ENCODE assay signal across 23 cellular contexts in genomic region chr2:26925100-26925791, GRCh38. TPM values are rescaled to one million over a fixed set of nuclear protein-coding genes. Genes with fewer than 3 reads are reported as not detected.
A peak's percentile ranks its signal among the peaks of the same experiment; 100 is the strongest.
DNase-seq lines count a peak whose midpoint lies in the region; ATAC-seq and TF ChIP-seq lines count a peak whose summit lies in the region.
"Had no signal": no experiment of that assay in that cellular context is flagged by ENCODE, and none has a peak within 500 bp of the region (broad histone marks: within the 10 kb centered on the region; RNA-seq: fewer than 3 reads in every experiment).

No MANE protein-coding gene starts in this region.

- H4K20me1 ChIP-seq in IMR-90 (ENCODE audit: insufficient read depth, low read length): no peaks in the 10 kb centered on the region
- peaks cover 93% of the 10 kb centered on the region for H4K20me1 ChIP-seq in neural progenitor cell (ENCODE audit: low read depth)

- H3K36me3 ChIP-seq in IMR-90 (ENCODE audit: control insufficient read depth, insufficient read depth, low read length): no peaks in the 10 kb centered on the region
- no peaks in the 10 kb centered on the region for H3K36me3 ChIP-seq in neural progenitor cell
- no peaks in the 10 kb centered on the region for H3K36me3 ChIP-seq in body of pancreas (replicated peaks in 1 of 2; ENCODE audit: insufficient read depth in 1 of 2, low read depth in 2 of 2)
- H3K36me3 ChIP-seq: breast epithelium, esophagus muscularis mucosa, thoracic aorta had no signal

- TF ChIP-seq CTCF in AG10803 (conservative IDR thresholded peaks at IDR 0.05; ENCODE audit: low read length) (no peak), IMR-90 (conservative IDR thresholded peaks at IDR 0.05; ENCODE audit: low read depth, low read length) (no peak), endothelial cell (IDR thresholded peaks at IDR 0.05; ENCODE audit: unreplicated experiment) (no peak), neural progenitor cell (IDR thresholded peaks at IDR 0.05) (no peak), body of pancreas (IDR thresholded peaks at IDR 0.05) (no peak), HFFc6 (IDR thresholded peaks at IDR 0.05) (no peak)

- H3K4me1 ChIP-seq in IMR-90 (ENCODE audit: control insufficient read depth, insufficient read depth, low read length) (peaks cover 8% of the 10 kb centered on the region; the same call in 1 of the 2 replicates), neural progenitor cell (peaks cover 27% of the 10 kb centered on the region), body of pancreas (no peaks in the 10 kb centered on the region)
- H3K4me1 ChIP-seq: breast epithelium, esophagus muscularis mucosa, psoas muscle had no signal

- H3K9ac ChIP-seq in IMR-90 (ENCODE audit: low read depth, low read length): no peak overlapping the region
- no peak overlapping the region for H3K9ac ChIP-seq in neural progenitor cell

- H4K5ac ChIP-seq in IMR-90 (ENCODE audit: low read depth, low read length): no peak overlapping the region; the same call in 1 of the 2 replicates

- H3K9me3 ChIP-seq in IMR-90 (ENCODE audit: control insufficient read depth, insufficient read depth, low read length): no peaks in the 10 kb centered on the region
- H3K9me3 ChIP-seq in neural progenitor cell (ENCODE audit: low read depth): no peaks in the 10 kb centered on the region
- no peaks in the 10 kb centered on the region for H3K9me3 ChIP-seq in body of pancreas
- H3K9me3 ChIP-seq: breast epithelium, esophagus muscularis mucosa, psoas muscle, thoracic aorta had no signal

- no peak overlapping the region for H2BK20ac ChIP-seq in IMR-90 (ENCODE audit: low read depth, low read length)

- TF ChIP-seq POLR2A in IMR-90 (IDR thresholded peaks at IDR 0.05; ENCODE audit: low read depth, low read length): no peak
- no peak for TF ChIP-seq POLR2A in body of pancreas (IDR thresholded peaks at IDR 0.05)

- H3K9me3 Mint-ChIP-seq in endothelial cell (ENCODE audit: unreplicated experiment) (no peaks in the 10 kb centered on the region), neural progenitor cell (no peaks in the 10 kb centered on the region), HFFc6 (no peaks in the 10 kb centered on the region)
- H3K9me3 Mint-ChIP-seq: activated CD4-positive, alpha-beta T cell treated with anti-CD3 and anti-CD28 coated beads, Interleukin-2, amount 10 ng/mL, durations not matched to agents 7 days and 5 days; activated naive CD4-positive, alpha-beta T cell treated with anti-CD3 and anti-CD28 coated beads, Interleukin-2, amount 10 ng/mL, durations not matched to agents 7 days and 5 days; activated T-cell treated with anti-CD3 and anti-CD28 coated beads, Interleukin-2, amount 50 U/mL, for 24 hours; immature natural killer cell; naive thymus-derived CD8-positive, alpha-beta T cell had no signal

- WGBS in IMR-90 (ENCODE audit: extremely low coverage in 2 of 2, insufficient read length in 1 of 2), 2 experiments: 62% methylated on average over 6 of the region's 9 CpGs; no CpG with 5 or more reads in 1 of the 2 experiments
- WGBS in body of pancreas, 2 donors: 64 to 68% methylated on average over 9 of the region's 9 CpGs

- no peak overlapping the region for H4K91ac ChIP-seq in IMR-90 (ENCODE audit: insufficient read depth, low read depth, low read length)

- H3K9me1 ChIP-seq in IMR-90 (ENCODE audit: insufficient read depth, low read length): no peaks in the 10 kb centered on the region

- H3K4me2 ChIP-seq in IMR-90 (ENCODE audit: low read depth, low read length): no peak overlapping the region
- H3K4me2 ChIP-seq in neural progenitor cell: peak overlapping the region; percentile 59

- H3K4me3 ChIP-seq in AG10803 (ENCODE audit: low read length): no peak overlapping the region
- H3K4me3 ChIP-seq in IMR-90 (ENCODE audit: insufficient read depth, low read depth, low read length): no peak overlapping the region
- no peak overlapping the region for H3K4me3 ChIP-seq in neural progenitor cell
- H3K4me3 ChIP-seq in body of pancreas: no peak overlapping the region
- H3K4me3 ChIP-seq: breast epithelium, esophagus muscularis mucosa, psoas muscle, thoracic aorta had no signal

- peak overlapping the region; percentile 67 for H2AFZ ChIP-seq in IMR-90 (replicated peaks; ENCODE audit: low read length, poor library complexity)
- H2AFZ ChIP-seq in neural progenitor cell (replicated peaks): no peak overlapping the region

- no peak overlapping the region for H2AK5ac ChIP-seq in IMR-90 (ENCODE audit: low read depth, low read length)

- DNase-seq in AG10803 (ENCODE audit: low read depth): peak; percentile 3
- DNase-seq in IMR-90: no peak
- no peak for DNase-seq in endothelial cell (ENCODE audit: low spot score)
- peak; percentile 69 for DNase-seq in neural progenitor cell (ENCODE audit: low spot score)
- DNase-seq in iPS-NIHi11 (ENCODE audit: low spot score): no peak
- DNase-seq in body of pancreas: no peak
- DNase-seq in HFFc6: no peak
- no peak for DNase-seq in NCI-H510A treated with DMSO at 0.1 percent for 48 hours (lab: John Stamatoyannopoulos, UW)
- DNase-seq: activated CD4-positive, alpha-beta T cell treated with anti-CD3 and anti-CD28 coated beads, Interleukin-2, amount 10 ng/mL, durations not matched to agents 7 days and 5 days; activated naive CD4-positive, alpha-beta T cell treated with anti-CD3 and anti-CD28 coated beads, Interleukin-2, amount 10 ng/mL, durations not matched to agents 7 days and 5 days; immature natural killer cell; mammary epithelial cell; naive thymus-derived CD8-positive, alpha-beta T cell; NCI-H1694; NCI-H226; psoas muscle; stimulated activated CD4-positive, alpha-beta T cell treated with anti-CD3 and anti-CD28 coated beads, Interleukin-12 subunit alpha, Interleukin-12 subunit beta, amount 100 ng/mL, for 4 hours; SW 1271 had no signal

- no peaks in the 10 kb centered on the region for H3K79me1 ChIP-seq in IMR-90 (ENCODE audit: low read depth in 1 of 2, low read length in 2 of 2)

- TF ChIP-seq RAD21 in IMR-90 (IDR thresholded peaks at IDR 0.05; ENCODE audit: low read length): no peak

- POLR2A ChIA-PET in IMR-90 (lab: Charles Lee; ENCODE audit: unreplicated experiment): no interaction called here

- H3K14ac ChIP-seq in IMR-90 (replicated peaks; ENCODE audit: low read depth, low read length): no peak overlapping the region

- ATAC-seq in IMR-90 (ENCODE audit: low read depth): peak; percentile 92
- no peak for ATAC-seq in body of pancreas
- ATAC-seq: naive thymus-derived CD8-positive, alpha-beta T cell; psoas muscle had no signal

- H2BK5ac ChIP-seq in IMR-90 (ENCODE audit: low read depth, low read length, poor library complexity, severe bottlenecking): no peak overlapping the region

- no peak overlapping the region; the same call in 1 of the 2 replicates for H2BK120ac ChIP-seq in IMR-90 (ENCODE audit: low read depth, low read length)

- H3K4me3 Mint-ChIP-seq in endothelial cell (ENCODE audit: unreplicated experiment) (no peak overlapping the region), neural progenitor cell (peak overlapping the region; percentile 9), HFFc6 (no peak overlapping the region)
- H3K4me3 Mint-ChIP-seq: activated CD4-positive, alpha-beta T cell treated with anti-CD3 and anti-CD28 coated beads, Interleukin-2, amount 10 ng/mL, durations not matched to agents 7 days and 5 days; activated naive CD4-positive, alpha-beta T cell treated with anti-CD3 and anti-CD28 coated beads, Interleukin-2, amount 10 ng/mL, durations not matched to agents 7 days and 5 days; activated T-cell treated with anti-CD3 and anti-CD28 coated beads, Interleukin-2, amount 50 U/mL, for 24 hours; CD14-positive monocyte; immature natural killer cell; naive thymus-derived CD8-positive, alpha-beta T cell had no signal

- H3K27me3 ChIP-seq in IMR-90 (ENCODE audit: control insufficient read depth, insufficient read depth, low read length) (peaks cover 32% of the 10 kb centered on the region), neural progenitor cell (no peaks in the 10 kb centered on the region), body of pancreas (no peaks in the 10 kb centered on the region)

- intact Hi-C loops in IMR-90 (cut with micrococcal nuclease): no loop called here
- intact Hi-C loops in body of pancreas (cut with DNase I): no loop called here

- in situ Hi-C loops in IMR-90 (cut with MboI; ENCODE audit: low sequenced_read_pairs): no loop called here

- dilution Hi-C loops in IMR-90 (cut with HindIII; ENCODE audit: low sequenced_read_pairs, unreplicated experiment): no loop called here

- H4K8ac ChIP-seq in IMR-90 (ENCODE audit: low read depth in 2 of 2, low read length in 2 of 2): no peak overlapping the region

- no TSS peak for BruUV-seq in IMR-90 (replicated peaks; lab: Mats Ljungman, UMichigan)

- H3K27me3 Mint-ChIP-seq in endothelial cell (ENCODE audit: unreplicated experiment): no peaks in the 10 kb centered on the region
- H3K27me3 Mint-ChIP-seq in neural progenitor cell (ENCODE audit: insufficient read depth, low read depth): peaks cover 2% of the 10 kb centered on the region
- peaks cover 55% of the 10 kb centered on the region for H3K27me3 Mint-ChIP-seq in HFFc6 (ENCODE audit: insufficient read depth)

- H3K36me3 Mint-ChIP-seq in endothelial cell (ENCODE audit: low read depth, unreplicated experiment): no peaks in the 10 kb centered on the region
- H3K36me3 Mint-ChIP-seq in neural progenitor cell: peaks cover 25% of the 10 kb centered on the region
- no peaks in the 10 kb centered on the region for H3K36me3 Mint-ChIP-seq in HFFc6 (ENCODE audit: low read depth)
- H3K36me3 Mint-ChIP-seq: activated naive CD4-positive, alpha-beta T cell treated with anti-CD3 and anti-CD28 coated beads, Interleukin-2, amount 10 ng/mL, durations not matched to agents 7 days and 5 days; CD14-positive monocyte; immature natural killer cell; naive thymus-derived CD8-positive, alpha-beta T cell had no signal

- peaks cover 18% of the 10 kb centered on the region for H3K79me2 ChIP-seq in neural progenitor cell (ENCODE audit: low read depth)

- H3K18ac ChIP-seq in IMR-90 (ENCODE audit: low read depth, low read length): no peak overlapping the region

- no peak overlapping the region for H3K56ac ChIP-seq in IMR-90 (ENCODE audit: extremely low read depth, insufficient read depth, low read length)

- no peak overlapping the region for H3K27ac ChIP-seq in IMR-90 (ENCODE audit: insufficient read depth, low read length)
- H3K27ac ChIP-seq in neural progenitor cell: no peak overlapping the region
- no peak overlapping the region for H3K27ac ChIP-seq in body of pancreas
- H3K27ac ChIP-seq: breast epithelium, esophagus muscularis mucosa, psoas muscle, thoracic aorta had no signal

- peak overlapping the region; percentile 21 for H3K27ac Mint-ChIP-seq in endothelial cell (ENCODE audit: unreplicated experiment)
- H3K27ac Mint-ChIP-seq in neural progenitor cell: peak overlapping the region; percentile 54
- no peak overlapping the region for H3K27ac Mint-ChIP-seq in HFFc6
- H3K27ac Mint-ChIP-seq: activated CD4-positive, alpha-beta T cell treated with anti-CD3 and anti-CD28 coated beads, Interleukin-2, amount 10 ng/mL, durations not matched to agents 7 days and 5 days; activated naive CD4-positive, alpha-beta T cell treated with anti-CD3 and anti-CD28 coated beads, Interleukin-2, amount 10 ng/mL, durations not matched to agents 7 days and 5 days; activated T-cell treated with anti-CD3 and anti-CD28 coated beads, Interleukin-2, amount 50 U/mL, for 24 hours; CD14-positive monocyte; immature natural killer cell had no signal

- no peak overlapping the region for H2AK9ac ChIP-seq in IMR-90 (replicated peaks; ENCODE audit: low read depth, low read length, poor library complexity)

- no peak overlapping the region for H3K23ac ChIP-seq in IMR-90 (ENCODE audit: low read depth, low read length)

- no peak overlapping the region; the same call in 1 of the 2 replicates for H3K4ac ChIP-seq in IMR-90 (ENCODE audit: low read depth, low read length)

- H3F3A ChIP-seq in neural progenitor cell (ENCODE audit: low read depth): peaks cover 24% of the 10 kb centered on the region

- H3K4me1 Mint-ChIP-seq in endothelial cell (ENCODE audit: unreplicated experiment) (peaks cover 8% of the 10 kb centered on the region), neural progenitor cell (peaks cover 72% of the 10 kb centered on the region), HFFc6 (ENCODE audit: low read depth) (peaks cover 8% of the 10 kb centered on the region; the same call in 1 of the 2 replicates)
- H3K4me1 Mint-ChIP-seq: activated CD4-positive, alpha-beta T cell treated with anti-CD3 and anti-CD28 coated beads, Interleukin-2, amount 10 ng/mL, durations not matched to agents 7 days and 5 days; activated naive CD4-positive, alpha-beta T cell treated with anti-CD3 and anti-CD28 coated beads, Interleukin-2, amount 10 ng/mL, durations not matched to agents 7 days and 5 days had no signal

- H2BK15ac ChIP-seq in IMR-90 (ENCODE audit: low read depth, low read length): no peak overlapping the region

- CTCF ChIA-PET in IMR-90 (lab: Yijun Ruan, JAX): no interaction called here

RNA-seq across cellular contexts. Expression of gene MAPRE3, which starts 45.2 kb away (rescaled TPM):
- total RNA-seq in IMR-90 (2012; rRNA removed) (1.8 and 2.5 TPM in 2 replicates), endothelial cell (ENCODE audit: unreplicated experiment) (4.1 TPM), neural progenitor cell (ENCODE audit: low replicate concordance) (3.1 and 6.2 TPM in 2 replicates), body of pancreas (10 to 100 TPM in 1 of 2 donors, 1 to 10 TPM in 1; 9.3 to 15.8 TPM)
- 17.3 and 20.3 TPM in 2 replicates for polyA plus RNA-seq in IMR-90 (2012; rRNA removed)
- 12.4 and 18.6 TPM in 2 replicates for polyA plus RNA-seq in IMR-90 (2012; cell fraction: cytosol; rRNA removed)
- polyA plus RNA-seq in IMR-90 (2012; cell fraction: nucleus; rRNA removed; ENCODE audit: low replicate concordance): 75.6 and 82.1 TPM in 2 replicates
- total RNA-seq in HFFc6 (2021; fragmentation: NEBNext Ultra II Directional; extraction: Animal tissue kit (Norgen Biotek cat#: 25700)): 10 to 100 TPM; 17.0 to 20.4 (median 17.7) TPM

Comparison
In these comparisons a context has a peak if more than half of its experiments do, and no peak if none do; other contexts are left out.
1. DNase-seq: peak in AG10803 (single experiment) and neural progenitor cell (single experiment); none in IMR-90 (single experiment), endothelial cell (single experiment), iPS-NIHi11 (single experiment), body of pancreas (0 of 4), HFFc6 (single experiment) and NCI-H510A treated with DMSO at 0.1 percent for 48 hours (single experiment).